ENCODE assay signal across 4 cellular contexts in the genomic region with DNA sequence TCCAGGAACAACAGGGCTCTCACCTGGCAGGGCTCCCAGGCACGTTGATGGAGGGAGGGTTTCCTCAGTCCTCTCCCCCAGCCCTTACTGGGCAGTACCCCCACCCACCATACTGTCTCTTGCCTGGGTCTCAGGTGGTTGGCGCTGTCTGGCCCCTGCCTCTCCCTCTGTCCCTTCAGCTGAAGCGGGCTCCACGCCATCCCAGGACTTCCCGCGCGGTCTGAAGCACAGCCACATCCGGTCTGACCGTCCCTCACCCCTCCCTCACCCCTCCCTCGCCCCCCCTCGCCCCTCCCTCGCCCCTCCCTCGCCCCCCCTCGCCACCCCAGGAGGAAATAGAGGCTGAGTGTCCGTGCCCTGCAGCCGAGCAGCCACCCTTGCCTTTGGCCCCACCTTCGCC. TPM values are rescaled to one million over a fixed set of nuclear protein-coding genes. Genes with fewer than 3 reads are reported as not detected.
"Had no signal": no experiment of that assay in that cellular context is flagged by ENCODE, and none has a peak within 500 bp of the region (broad histone marks: within the 10 kb centered on the region; RNA-seq: fewer than 3 reads in every experiment).

No MANE protein-coding gene starts in this region.

RNA-seq across cellular contexts. Expression of a gene that starts 27.4 kb away (rescaled TPM):
- total RNA-seq: HT-29, HT1080, IMR-90, K562 had no signal
